In genomic region chr2:109381327-109381820, GRCh38 we compare ENCODE assay signal across 13 cellular contexts.
"Had no signal": no experiment of that assay in that cellular context is flagged by ENCODE, and none has a peak within 500 bp of the region (broad histone marks: within the 10 kb centered on the region; RNA-seq: fewer than 3 reads in every experiment).

No MANE protein-coding gene starts in this region.

- H3K27ac Mint-ChIP-seq: activated CD8-positive, alpha-beta T cell treated with anti-CD3 and anti-CD28 coated beads, Interleukin-2, amount 10 ng/mL, durations not matched to agents 7 days and 5 days; activated naive CD8-positive, alpha-beta T cell treated with anti-CD3 and anti-CD28 coated beads, Interleukin-2, amount 10 ng/mL, durations not matched to agents 7 days and 5 days; stimulated activated effector memory CD8-positive, alpha-beta T cell treated with anti-CD3 and anti-CD28 coated beads, Interleukin-12 subunit alpha, Interleukin-12 subunit beta, amount 100 ng/mL, for 72 hours had no signal

- H3K36me3 Mint-ChIP-seq: activated naive CD8-positive, alpha-beta T cell treated with anti-CD3 and anti-CD28 coated beads, Interleukin-2, amount 10 ng/mL, durations not matched to agents 7 days and 5 days; stimulated activated effector memory CD8-positive, alpha-beta T cell treated with anti-CD3 and anti-CD28 coated beads, Interleukin-12 subunit alpha, Interleukin-12 subunit beta, amount 100 ng/mL, for 72 hours had no signal

- H3K4me1 Mint-ChIP-seq: stimulated activated effector memory CD8-positive, alpha-beta T cell treated with anti-CD3 and anti-CD28 coated beads, Interleukin-12 subunit alpha, Interleukin-12 subunit beta, amount 100 ng/mL, for 72 hours had no signal

- H3K4me3 Mint-ChIP-seq: activated CD8-positive, alpha-beta T cell treated with anti-CD3 and anti-CD28 coated beads, Interleukin-2, amount 10 ng/mL, durations not matched to agents 7 days and 5 days; activated naive CD8-positive, alpha-beta T cell treated with anti-CD3 and anti-CD28 coated beads, Interleukin-2, amount 10 ng/mL, durations not matched to agents 7 days and 5 days; nephron; stimulated activated effector memory CD8-positive, alpha-beta T cell treated with anti-CD3 and anti-CD28 coated beads, Interleukin-12 subunit alpha, Interleukin-12 subunit beta, amount 100 ng/mL, for 72 hours had no signal

- ATAC-seq: activated CD8-positive, alpha-beta T cell treated with anti-CD3 and anti-CD28 coated beads, Interleukin-2, amount 10 ng/mL, durations not matched to agents 7 days and 5 days; stimulated activated effector memory CD8-positive, alpha-beta T cell treated with anti-CD3 and anti-CD28 coated beads, Interleukin-12 subunit alpha, Interleukin-12 subunit beta, amount 100 ng/mL, for 72 hours had no signal

- H3K36me3 ChIP-seq: breast epithelium, esophagus squamous epithelium, heart left ventricle, left ventricle myocardium inferior, transverse colon had no signal

- H3K27me3 Mint-ChIP-seq: activated naive CD8-positive, alpha-beta T cell treated with anti-CD3 and anti-CD28 coated beads, Interleukin-2, amount 10 ng/mL, durations not matched to agents 7 days and 5 days had no signal

- H3K9me3 Mint-ChIP-seq: activated naive CD8-positive, alpha-beta T cell treated with anti-CD3 and anti-CD28 coated beads, Interleukin-2, amount 10 ng/mL, durations not matched to agents 7 days and 5 days; nephron; stimulated activated effector memory CD8-positive, alpha-beta T cell treated with anti-CD3 and anti-CD28 coated beads, Interleukin-12 subunit alpha, Interleukin-12 subunit beta, amount 100 ng/mL, for 72 hours had no signal

- H3K27me3 ChIP-seq: breast epithelium, esophagus squamous epithelium, heart left ventricle, transverse colon had no signal

- H3K27ac ChIP-seq: breast epithelium, esophagus squamous epithelium, heart left ventricle, skin epidermis, transverse colon had no signal

- H3K4me3 ChIP-seq: breast epithelium, esophagus squamous epithelium, heart left ventricle, left ventricle myocardium inferior, skin epidermis, transverse colon had no signal

- H3K9me3 ChIP-seq: breast epithelium, esophagus squamous epithelium, heart left ventricle, left ventricle myocardium inferior, transverse colon had no signal

- DNase-seq: activated CD4-positive, alpha-beta T cell treated with anti-CD3 and anti-CD28 coated beads for 4 hours; activated CD8-positive, alpha-beta T cell treated with anti-CD3 and anti-CD28 coated beads, Interleukin-2, amount 10 ng/mL, durations not matched to agents 7 days and 5 days; activated gamma-delta T cell treated with Interleukin-2 at 50 U/mL for 16 hours; anterior cingulate cortex; esophagus squamous epithelium; left ventricle myocardium inferior had no signal
